Comparison of ENCODE assay signal across 10 cellular contexts in genomic region chr15:81302605-81303204, GRCh38. TPM values are rescaled to one million over a fixed set of nuclear protein-coding genes. Genes with fewer than 3 reads are reported as not detected.
DNase-seq lines count a peak whose midpoint lies in the region; ATAC-seq, FAIRE-seq and TF ChIP-seq lines count a peak whose summit lies in the region.
"Had no signal": no experiment of that assay in that cellular context is flagged by ENCODE, and none has a peak within 500 bp of the region (broad histone marks: within the 10 kb centered on the region; RNA-seq: fewer than 3 reads in every experiment).

No MANE protein-coding gene starts in this region.

- no peak for TF ChIP-seq EP300 in upper lobe of left lung (IDR thresholded peaks at IDR 0.05)

- H3K36me3 ChIP-seq in right atrium auricular region (peaks cover 13% of the 10 kb centered on the region), OCI-LY1 (ENCODE audit: insufficient read depth, low read length) (peaks cover 87% of the 10 kb centered on the region), left ventricle myocardium inferior (peaks cover 38% of the 10 kb centered on the region), upper lobe of left lung (peaks cover 15 to 91% (median 42%) of the 10 kb centered on the region in 4 donors)

- peak overlapping the region; percentile 89 for H3K4me2 ChIP-seq in OCI-LY1 (ENCODE audit: low read length)

- H3F3A ChIP-seq in OCI-LY1 (ENCODE audit: insufficient read depth, low read length): no peaks in the 10 kb centered on the region

- H3K79me2 ChIP-seq in OCI-LY1 (ENCODE audit: insufficient read depth, low read length): peaks cover 6% of the 10 kb centered on the region

- H3K27me3 ChIP-seq in right atrium auricular region (no peaks in the 10 kb centered on the region), OCI-LY1 (ENCODE audit: insufficient read depth, low read length) (no peaks in the 10 kb centered on the region), left ventricle myocardium inferior (ENCODE audit: low read depth) (no peaks in the 10 kb centered on the region), upper lobe of left lung (no peaks in the 10 kb centered on the region)
- H3K27me3 ChIP-seq: foreskin keratinocyte had no signal

- ATAC-seq in Right ventricle myocardium superior (ENCODE audit: poor library complexity) (peak; percentile 39), upper lobe of left lung (ENCODE audit: low FRiP score in 2 of 2) (peak; percentile 17 to 59)
- ATAC-seq: foreskin keratinocyte had no signal

- no peak for FAIRE-seq in RCC 7860 (lab: Jason Lieb, UNC)

- H3K9me2 ChIP-seq in OCI-LY1 (ENCODE audit: low read depth, low read length): no peaks in the 10 kb centered on the region

- H2AFZ ChIP-seq in OCI-LY1 (ENCODE audit: low read length): no peak overlapping the region

- H3K9me3 ChIP-seq in right atrium auricular region (no peaks in the 10 kb centered on the region), OCI-LY1 (ENCODE audit: low read length) (no peaks in the 10 kb centered on the region), left ventricle myocardium inferior (replicated peaks) (no peaks in the 10 kb centered on the region), upper lobe of left lung (no peaks in the 10 kb centered on the region)

- WGBS in upper lobe of left lung, 2 donors: 73 to 77% methylated on average over 7 of the region's 7 CpGs

- intact Hi-C loops in Right ventricle myocardium superior (cut with DNase I) (no loop called here), left ventricle myocardium inferior (cut with micrococcal nuclease) (no loop called here)

- H3K9ac ChIP-seq in OCI-LY1 (ENCODE audit: low read length): peak overlapping the region; percentile 5; the same call in 1 of the 2 replicates

- TF ChIP-seq POLR2A in upper lobe of left lung (IDR thresholded peaks at IDR 0.05): no peak

- H4K20me1 ChIP-seq in OCI-LY1 (ENCODE audit: insufficient read depth, low read length): no peaks in the 10 kb centered on the region

- TF ChIP-seq CTCF in right atrium auricular region (IDR thresholded peaks at IDR 0.05): no peak
- TF ChIP-seq CTCF in OCI-LY1 (IDR thresholded peaks at IDR 0.05; ENCODE audit: low read length): no peak
- no peak for TF ChIP-seq CTCF in left ventricle myocardium inferior (IDR thresholded peaks at IDR 0.05; ENCODE audit: borderline replicate concordance)
- TF ChIP-seq CTCF in upper lobe of left lung (IDR thresholded peaks at IDR 0.05): no peak

- H3K27ac ChIP-seq in right atrium auricular region (no peak overlapping the region), OCI-LY1 (ENCODE audit: low read depth, low read length, poor library complexity, severe bottlenecking) (peak overlapping the region; percentile 96), left ventricle myocardium inferior (replicated peaks) (peak overlapping the region; percentile 30), upper lobe of left lung (peak overlapping the region; percentile 65 to 74 (median 70))
- H3K27ac ChIP-seq: foreskin keratinocyte had no signal

- H3K4me1 ChIP-seq in right atrium auricular region (no peaks in the 10 kb centered on the region), OCI-LY1 (ENCODE audit: insufficient read depth, low read length, severe bottlenecking) (peaks cover 72% of the 10 kb centered on the region), left ventricle myocardium inferior (peaks cover 7% of the 10 kb centered on the region), upper lobe of left lung (peaks cover 25 to 46% (median 37%) of the 10 kb centered on the region in 4 donors)

- DNase-seq in Right ventricle myocardium superior (no peak), right atrium auricular region (ENCODE audit: low spot score) (no peak), left ventricle myocardium inferior (no peak), upper lobe of left lung (no peak), A172 (ENCODE audit: low spot score) (no peak), RCC 7860 (ENCODE audit: low spot score) (no peak), NCI-H1930 (lab: John Stamatoyannopoulos, UW) (no peak)
- DNase-seq: foreskin keratinocyte, NCI-H2171 had no signal

- H3K4me3 ChIP-seq in right atrium auricular region (no peak overlapping the region), OCI-LY1 (ENCODE audit: low read depth, low read length, poor library complexity, severe bottlenecking) (peak overlapping the region; percentile 68), left ventricle myocardium inferior (no peak overlapping the region), upper lobe of left lung (no peak overlapping the region)

RNA-seq across cellular contexts. Expression of gene STARD5, which starts 21.2 kb away (rescaled TPM):
- 2.3 TPM for total RNA-seq in Right ventricle myocardium superior
- 1 to 10 TPM; 2.2 to 3.0 TPM for total RNA-seq in right atrium auricular region
- total RNA-seq in left ventricle myocardium inferior: 2.5 TPM
- total RNA-seq in upper lobe of left lung: 1 to 10 TPM; 3.0 to 8.3 (median 5.6) TPM
- total RNA-seq in A172 (2014; rRNA removed; shearing (Covaris generic)): 0.86 and 1.7 TPM in 2 replicates

Comparison
In these comparisons a context has a peak if more than half of its experiments do, and no peak if none do; other contexts are left out.
1. H3K27ac ChIP-seq: peak in OCI-LY1 (single experiment), left ventricle myocardium inferior (single experiment) and upper lobe of left lung (4 of 4); none in right atrium auricular region (0 of 2).